Comparison of ENCODE assay signal across 8 cellular contexts in genomic region chr11:63592975-63593395, GRCh38. TPM values are rescaled to one million over a fixed set of nuclear protein-coding genes. Genes with fewer than 3 reads are reported as not detected.
DNase-seq lines count a peak whose midpoint lies in the region; ATAC-seq and TF ChIP-seq lines count a peak whose summit lies in the region.

No MANE protein-coding gene starts in this region.

- in situ Hi-C loops in GM13977 (cut with MboI; ENCODE audit: low pct_unique_long_range_greater_than_20kb, low sequenced_read_pairs, unreplicated experiment): no loop called here

- TF ChIP-seq POLR2A in upper lobe of left lung (IDR thresholded peaks at IDR 0.05): no peak

- no peak overlapping the region for H3K4me3 ChIP-seq in BJ (ENCODE audit: low read depth, low read length)
- no peak overlapping the region for H3K4me3 ChIP-seq in upper lobe of left lung

- H3K4me1 ChIP-seq in upper lobe of left lung: no peaks in the 10 kb centered on the region

- no peaks in the 10 kb centered on the region for H3K36me3 ChIP-seq in BJ (ENCODE audit: control insufficient read depth, insufficient read depth, low read length)
- peaks cover 5 to 85% (median 56%) of the 10 kb centered on the region in 4 donors for H3K36me3 ChIP-seq in upper lobe of left lung

- no peak for TF ChIP-seq EP300 in upper lobe of left lung (IDR thresholded peaks at IDR 0.05)

- POLR2A ChIA-PET in BJ (lab: Charles Lee): no interaction called here

- ATAC-seq in upper lobe of left lung (ENCODE audit: low FRiP score in 2 of 2) (no peak), HG02588 (IDR thresholded peaks at IDR 0.05; ENCODE audit: unreplicated experiment) (no peak), GM21717 (IDR thresholded peaks at IDR 0.05; ENCODE audit: unreplicated experiment) (no peak)

- WGBS in upper lobe of left lung, 2 donors: 79 to 90% methylated on average over 4 of the region's 4 CpGs

- H3K27ac ChIP-seq in upper lobe of left lung: no peak overlapping the region

- H3K27me3 ChIP-seq in BJ (ENCODE audit: control insufficient read depth, insufficient read depth, low read length): no peaks in the 10 kb centered on the region
- no peaks in the 10 kb centered on the region for H3K27me3 ChIP-seq in upper lobe of left lung

- H3K9me3 ChIP-seq in upper lobe of left lung: no peaks in the 10 kb centered on the region

- CTCF ChIA-PET in BJ (lab: Yijun Ruan, JAX): interaction anchor here (0.7 to 2.7 kb wide), 7 partner anchors 10 to 115 kb away, joined by 3 to 10 read pairs (median 3); no protein-coding TSS in a partner anchor

- DNase-seq in BJ (ENCODE audit: low read depth) (no peak), GM13977 (ENCODE audit: low spot score) (peak; percentile 41), SW480 (ENCODE audit: low spot score) (peak; percentile 43), hippocampal formation (lab: John Stamatoyannopoulos, UW) (peak; percentile 44 to 74), upper lobe of left lung (no peak), activated T-cell treated with anti-CD3 and anti-CD28 coated beads for 4 hours (no peak)

- TF ChIP-seq CTCF in BJ (IDR thresholded peaks at IDR 0.05; ENCODE audit: insufficient read depth, low read depth, low read length) (peak; percentile 71), GM13977 (IDR thresholded peaks at IDR 0.05; ENCODE audit: extremely low read depth, insufficient read depth, missing control alignments) (peak; percentile 69), upper lobe of left lung (IDR thresholded peaks at IDR 0.05) (peak in 4 of 6 experiments; percentile 21 to 46 (median 26))

RNA-seq across cellular contexts. Expression of gene PLAAT3, which starts 21.2 kb away (rescaled TPM):
- 12.5 and 17.6 TPM in 2 replicates for polyA plus RNA-seq in BJ (2011; rRNA removed)
- polyA minus RNA-seq in BJ (2011; rRNA and poly(A)+ RNA removed): 5.3 and 13.8 TPM in 2 replicates
- total RNA-seq in upper lobe of left lung: 100 to 1,000 TPM in 3 of 6 donors, 10 to 100 TPM in 3; 36.7 to 128 (median 89.5) TPM

RNA-seq across cellular contexts. Expression of gene PLAAT2, which starts 29.8 kb away (rescaled TPM):
- polyA plus RNA-seq in BJ (2011; rRNA removed): not detected in 2 replicates
- not detected in 2 replicates for polyA minus RNA-seq in BJ (2011; rRNA and poly(A)+ RNA removed)
- total RNA-seq in upper lobe of left lung: 10 to 100 TPM in 1 of 6 donors, 1 to 10 TPM in 5; 1.9 to 10.5 (median 5.5) TPM

RNA-seq across cellular contexts. Expression of gene PLAAT4, which starts 56.4 kb away (rescaled TPM):
- 6.6 and 7.1 TPM in 2 replicates for polyA plus RNA-seq in BJ (2011; rRNA removed)
- polyA minus RNA-seq in BJ (2011; rRNA and poly(A)+ RNA removed): 1.2 and 3.2 TPM in 2 replicates
- total RNA-seq in upper lobe of left lung: 100 to 1,000 TPM in 5 of 6 donors, 10 to 100 TPM in 1; 91.1 to 272 (median 192) TPM

Comparison
In these comparisons a context has a peak if more than half of its experiments do, and no peak if none do; other contexts are left out.
1. DNase-seq: peak in GM13977 (single experiment), SW480 (single experiment) and hippocampal formation (2 of 2); none in BJ (single experiment), upper lobe of left lung (0 of 2) and activated T-cell treated with anti-CD3 and anti-CD28 coated beads for 4 hours (single experiment).
2. Peak in every context shown above with its lines, with median percentiles within 50 percentile points of each other: CTCF ChIP-seq.